ENCODE assay signal across 8 cellular contexts in genomic region chr6:28258877-28259777, GRCh38. TPM values are rescaled to one million over a fixed set of nuclear protein-coding genes. Genes with fewer than 3 reads are reported as not detected.
A peak's percentile ranks its signal among the peaks of the same experiment; 100 is the strongest.
DNase-seq lines count a peak whose midpoint lies in the region; ATAC-seq, FAIRE-seq and TF ChIP-seq lines count a peak whose summit lies in the region.

TSS of gene NKAPL (plus strand) at chr6:28259297. CDS start at chr6:28259372, 75 bp downstream.

- H3K27me3 Mint-ChIP-seq in activated B cell treated with CpG ODN at 0.5 μM for 24 hours, result peaks cover 6% of the 10 kb centered on the region

- POLR2A ChIA-PET in activated B cell treated with CpG ODN at 0.5 μM for 24 hours (lab: Charles Lee), result interaction anchor here (0.5 to 1.1 kb wide), 3 partner anchors 8 to 133 kb away, joined by 3 to 6 read pairs (median 6); partner anchors contain the start of genes ZKSCAN8 and ZSCAN26

- H3K4me1 ChIP-seq in body of pancreas (peaks cover 10% of the 10 kb centered on the region), keratinocyte (ENCODE audit: control insufficient read depth, extremely low read depth, insufficient read depth, low read length) (peaks cover 8% of the 10 kb centered on the region)

- peaks cover 6% of the 10 kb centered on the region for H3K9me3 Mint-ChIP-seq in activated B cell treated with CpG ODN at 0.5 μM for 24 hours

- H3K4me2 ChIP-seq in keratinocyte (ENCODE audit: control insufficient read depth, extremely low read depth, insufficient read depth, low read depth, low read length), result peak within 1 kb of the TSS; percentile 78

- no peak for FAIRE-seq in keratinocyte (lab: Jason Lieb, UNC)

- peaks cover 2% of the 10 kb centered on the region for H3K36me3 Mint-ChIP-seq in activated B cell treated with CpG ODN at 0.5 μM for 24 hours (ENCODE audit: low read depth)

- TF ChIP-seq CTCF in activated B cell treated with CpG ODN at 0.5 μM for 24 hours (IDR thresholded peaks at IDR 0.05), result no peak
- no peak for TF ChIP-seq CTCF in body of pancreas (IDR thresholded peaks at IDR 0.05)
- TF ChIP-seq CTCF in keratinocyte (optimal IDR thresholded peaks at IDR 0.05 in 1 of 3, IDR thresholded peaks at IDR 0.05 in 1 of 3, conservative IDR thresholded peaks at IDR 0.05 in 1 of 3; ENCODE audit: extremely low read depth in 1 of 3, insufficient read depth in 2 of 3, low read length in 3 of 3), result no peak

- H3K27me3 ChIP-seq in body of pancreas (no peaks in the 10 kb centered on the region), keratinocyte (ENCODE audit: control insufficient read depth, extremely low read depth, insufficient read depth, low read length) (peaks cover 5% of the 10 kb centered on the region)

- peak within 1 kb of the TSS; percentile 76 for H3K27ac Mint-ChIP-seq in activated B cell treated with CpG ODN at 0.5 μM for 24 hours

- H3K36me3 ChIP-seq in body of pancreas (replicated peaks in 1 of 2; ENCODE audit: insufficient read depth in 1 of 2, low read depth in 2 of 2) (no peaks in the 10 kb centered on the region), keratinocyte (ENCODE audit: control insufficient read depth in 2 of 2, extremely low read depth in 1 of 2, insufficient read depth in 2 of 2, low read length in 2 of 2) (no peaks in the 10 kb centered on the region)

- no peaks in the 10 kb centered on the region for H3K79me2 ChIP-seq in keratinocyte (ENCODE audit: control insufficient read depth, insufficient read depth, low read length)

- CTCF ChIA-PET in activated B cell treated with CpG ODN at 0.5 μM for 24 hours (lab: Charles Lee), result no interaction called here

- dilution Hi-C loops in keratinocyte (cut with MboI; ENCODE audit: extremely low pct_ligation_motif_present, low sequenced_read_pairs), result no loop called here

- WGBS in body of pancreas, 2 donors, result 27 to 33% methylated on average over 42 to 58 of the region's 58 CpGs

- H3K9ac ChIP-seq in keratinocyte (ENCODE audit: control insufficient read depth, extremely low read depth, insufficient read depth, low read length), result no peak within 1 kb of the TSS

- H2AFZ ChIP-seq in keratinocyte (ENCODE audit: control insufficient read depth, low read length), result peak within 1 kb of the TSS; percentile 91

- ATAC-seq in activated B cell treated with CpG ODN at 0.5 μM for 24 hours (ENCODE audit: low read depth), result peak; percentile 73
- ATAC-seq in body of pancreas, result peak; percentile 56
- ATAC-seq in GM19463 (IDR thresholded peaks at IDR 0.05; ENCODE audit: unreplicated experiment), result no peak
- ATAC-seq in HG02840 (IDR thresholded peaks at IDR 0.05; ENCODE audit: low FRiP score, unreplicated experiment), result no peak
- ATAC-seq in HG03442 (IDR thresholded peaks at IDR 0.05; ENCODE audit: unreplicated experiment), result no peak

- no peaks in the 10 kb centered on the region for H3K9me3 ChIP-seq in body of pancreas
- H3K9me3 ChIP-seq in keratinocyte (ENCODE audit: control insufficient read depth, low read depth, low read length), result peaks cover 4% of the 10 kb centered on the region

- DNase-seq in activated B cell treated with CpG ODN at 0.5 μM for 24 hours, result peak; percentile 40
- peak; percentile 68 to 78 (median 70) for DNase-seq in body of pancreas
- no peak for DNase-seq in keratinocyte (ENCODE audit: low read depth, low spot score)
- DNase-seq in stimulated activated CD4-positive, alpha-beta T cell treated with anti-CD3 and anti-CD28 coated beads, Interleukin-2, amount 100 ng/mL, for 24 hours, result peak; percentile 57 to 69
- DNase-seq in 8988T, result no peak

- peaks cover 5% of the 10 kb centered on the region for H3K4me1 Mint-ChIP-seq in activated B cell treated with CpG ODN at 0.5 μM for 24 hours

- H3K27ac ChIP-seq in body of pancreas (no peak within 1 kb of the TSS), keratinocyte (ENCODE audit: control insufficient read depth, insufficient read depth, low read length) (no peak within 1 kb of the TSS)

- H4K20me1 ChIP-seq in keratinocyte (ENCODE audit: control insufficient read depth, extremely low read depth, insufficient read depth, low read length), result no peaks in the 10 kb centered on the region

- intact Hi-C loops in activated B cell treated with CpG ODN at 0.5 μM for 24 hours (cut with micrococcal nuclease), result loop anchor here (1.0 kb wide), 1 partner anchor 8 kb away; the partner anchor contains the start of gene ZSCAN26
- intact Hi-C loops in body of pancreas (cut with DNase I), result loop anchor here (10.0 kb wide), 1 partner anchor 134 kb away; the partner anchor contains the start of gene ZSCAN16

- TF ChIP-seq POLR2A in body of pancreas (IDR thresholded peaks at IDR 0.05), result peak in 1 of 3 donors; percentile 27

- H3K4me3 ChIP-seq in body of pancreas (peak within 1 kb of the TSS in 1 of 2 donors; percentile 1), keratinocyte (ENCODE audit: control insufficient read depth in 2 of 3, extremely low read depth in 1 of 3, insufficient read depth in 2 of 3, low read depth in 1 of 3, low read length in 3 of 3) (peak within 1 kb of the TSS; percentile 19 to 56 (median 21))

- H3K9me1 ChIP-seq in keratinocyte (ENCODE audit: control insufficient read depth, extremely low read depth, insufficient read depth, low read length), result no peaks in the 10 kb centered on the region

- H3K4me3 Mint-ChIP-seq in activated B cell treated with CpG ODN at 0.5 μM for 24 hours, result peak within 1 kb of the TSS; percentile 75

RNA-seq across cellular contexts. Expression of gene NKAPL, which starts in this region (rescaled TPM):
- total RNA-seq in activated B cell treated with CpG ODN at 0.5 μM for 24 hours (0.29 and 0.35 TPM in 2 replicates), body of pancreas (under 1 TPM in 1 of 2 donors, not detected in 1; 0.52 TPM)
- 0.25 to 0.35 TPM (median 0.31 TPM) in 3 replicates for polyA plus RNA-seq in keratinocyte
- 1.6 TPM for polyA plus RNA-seq in keratinocyte (2011; ENCODE audit: low read depth)
- polyA plus RNA-seq in keratinocyte (2011; cell fraction: cytosol; rRNA removed), result 0.40 and 0.48 TPM in 2 replicates
- polyA plus RNA-seq in keratinocyte (2011; cell fraction: nucleus; rRNA removed), result 0.29 and 0.59 TPM in 2 replicates
- polyA plus RNA-seq in keratinocyte (2012; ENCODE audit: low replicate concordance), result 0.47 and 1.0 TPM in 2 replicates
- 0.56 TPM in 1 of 3 replicates, not detected in the others for polyA minus RNA-seq in keratinocyte
- not detected for polyA minus RNA-seq in keratinocyte (2011; cell fraction: cytosol; rRNA and poly(A)+ RNA removed)
- 0.32 TPM in 1 of 2 replicates, not detected in the other for polyA minus RNA-seq in keratinocyte (2011; cell fraction: nucleus; rRNA and poly(A)+ RNA removed)

Comparison
In these comparisons a context has a peak if more than half of its experiments do, and no peak if none do; other contexts are left out.
1. Peak in DNase-seq and ATAC-seq in activated B cell treated with CpG ODN at 0.5 μM for 24 hours; RNA of the gene not detected or under 1 TPM.
2. Peak in DNase-seq and ATAC-seq in body of pancreas; RNA of the gene not detected or under 1 TPM.
3. DNase-seq: peak in stimulated activated CD4-positive, alpha-beta T cell treated with anti-CD3 and anti-CD28 coated beads, Interleukin-2, amount 100 ng/mL, for 24 hours (2 of 2); none in keratinocyte (single experiment) and 8988T (single experiment).